8 cellular contexts compared by ENCODE assay signal in the genomic region with DNA sequence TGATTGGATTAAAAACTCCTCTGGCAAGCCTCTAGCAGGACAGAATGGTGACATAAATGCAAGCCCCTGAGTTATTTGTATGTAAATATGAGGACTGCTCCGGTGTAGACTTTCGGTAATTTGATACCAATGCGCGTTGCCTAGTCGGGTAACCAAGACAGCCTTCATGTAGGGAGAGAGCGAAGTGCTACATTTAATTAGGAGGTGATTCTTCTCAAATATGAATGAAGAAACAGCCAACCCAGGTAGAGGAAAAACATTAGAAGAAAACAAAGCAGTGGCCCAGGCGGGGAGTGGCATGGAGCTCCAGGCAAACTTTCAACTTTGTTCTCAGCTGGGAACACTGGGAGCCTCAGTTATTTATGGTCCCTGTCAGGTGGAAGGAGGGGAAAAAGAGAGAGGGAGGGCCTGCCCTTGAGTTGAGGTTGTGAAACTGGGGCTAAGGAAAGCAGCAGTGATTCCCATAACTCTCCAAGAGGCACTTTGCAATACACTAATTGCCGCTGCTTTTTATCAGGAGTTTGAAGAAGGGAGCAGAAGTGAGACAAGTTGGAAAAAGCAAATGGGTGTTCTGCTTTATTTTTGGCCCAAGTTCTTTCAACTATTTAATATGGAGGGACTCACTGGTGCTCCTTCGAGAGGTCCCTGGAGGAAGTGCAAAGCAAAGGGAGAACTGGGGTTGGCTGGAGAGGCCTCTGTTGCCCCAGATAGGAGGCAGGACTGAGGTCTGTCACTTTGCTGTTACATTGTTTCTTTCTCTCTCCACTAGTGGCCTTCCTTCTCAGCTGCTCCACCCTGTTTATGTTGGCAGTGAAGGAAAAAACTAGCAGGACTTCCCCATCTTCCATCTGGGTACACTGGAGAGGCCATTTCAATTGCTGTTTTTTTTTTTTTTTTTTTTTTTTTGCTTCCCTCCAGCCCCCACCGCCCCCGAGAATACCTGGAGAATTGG.
DNase-seq lines count a peak whose midpoint lies in the region; ATAC-seq and TF ChIP-seq lines count a peak whose summit lies in the region.

No MANE protein-coding gene starts in this region.

- H3K4me1 Mint-ChIP-seq in activated naive CD8-positive, alpha-beta T cell treated with anti-CD3 and anti-CD28 coated beads for 36 hours, result no peaks in the 10 kb centered on the region
- peaks cover 8% of the 10 kb centered on the region for H3K4me1 Mint-ChIP-seq in mesothelial cell of epicardium
- no peaks in the 10 kb centered on the region for H3K4me1 Mint-ChIP-seq in CD8-positive, alpha-beta T cell (ENCODE audit: low read depth)
- H3K4me1 Mint-ChIP-seq in activated CD8-positive, alpha-beta T cell treated with anti-CD3 and anti-CD28 coated beads, Interleukin-2, amount 10 ng/mL, durations not matched to agents 7 days and 5 days (ENCODE audit: low read depth), result no peaks in the 10 kb centered on the region

- no peak overlapping the region for H3K27ac ChIP-seq in ovary
- no peak overlapping the region for H3K27ac ChIP-seq in CD8-positive, alpha-beta T cell (ENCODE audit: low read depth, low read length)

- no peaks in the 10 kb centered on the region for H3K36me3 Mint-ChIP-seq in activated naive CD8-positive, alpha-beta T cell treated with anti-CD3 and anti-CD28 coated beads for 36 hours
- peaks cover 10% of the 10 kb centered on the region for H3K36me3 Mint-ChIP-seq in mesothelial cell of epicardium
- H3K36me3 Mint-ChIP-seq in CD8-positive, alpha-beta T cell, result no peaks in the 10 kb centered on the region
- no peaks in the 10 kb centered on the region for H3K36me3 Mint-ChIP-seq in activated CD8-positive, alpha-beta T cell treated with anti-CD3 and anti-CD28 coated beads, Interleukin-2, amount 10 ng/mL, durations not matched to agents 7 days and 5 days (ENCODE audit: low read depth)

- H3K27me3 ChIP-seq in ovary, result no peaks in the 10 kb centered on the region
- no peaks in the 10 kb centered on the region for H3K27me3 ChIP-seq in CD8-positive, alpha-beta T cell (ENCODE audit: insufficient read depth, low read length)

- no peak overlapping the region for H3K4me3 Mint-ChIP-seq in activated naive CD8-positive, alpha-beta T cell treated with anti-CD3 and anti-CD28 coated beads for 36 hours
- no peak overlapping the region for H3K4me3 Mint-ChIP-seq in mesothelial cell of epicardium
- H3K4me3 Mint-ChIP-seq in CD8-positive, alpha-beta T cell, result no peak overlapping the region
- H3K4me3 Mint-ChIP-seq in activated CD8-positive, alpha-beta T cell treated with anti-CD3 and anti-CD28 coated beads, Interleukin-2, amount 10 ng/mL, durations not matched to agents 7 days and 5 days, result no peak overlapping the region

- peaks cover 17% of the 10 kb centered on the region for H3K27me3 Mint-ChIP-seq in activated naive CD8-positive, alpha-beta T cell treated with anti-CD3 and anti-CD28 coated beads for 36 hours
- H3K27me3 Mint-ChIP-seq in mesothelial cell of epicardium (ENCODE audit: low read depth), result no peaks in the 10 kb centered on the region
- H3K27me3 Mint-ChIP-seq in CD8-positive, alpha-beta T cell (ENCODE audit: low read depth), result no peaks in the 10 kb centered on the region
- H3K27me3 Mint-ChIP-seq in activated CD8-positive, alpha-beta T cell treated with anti-CD3 and anti-CD28 coated beads, Interleukin-2, amount 10 ng/mL, durations not matched to agents 7 days and 5 days (ENCODE audit: low read depth), result no peaks in the 10 kb centered on the region

- H3K4me1 ChIP-seq in ovary (ENCODE audit: insufficient read depth), result no peaks in the 10 kb centered on the region
- no peaks in the 10 kb centered on the region for H3K4me1 ChIP-seq in CD8-positive, alpha-beta T cell (ENCODE audit: insufficient read depth, low read length)

- no peaks in the 10 kb centered on the region for H3K9me3 Mint-ChIP-seq in activated naive CD8-positive, alpha-beta T cell treated with anti-CD3 and anti-CD28 coated beads for 36 hours
- no peaks in the 10 kb centered on the region for H3K9me3 Mint-ChIP-seq in mesothelial cell of epicardium
- no peaks in the 10 kb centered on the region for H3K9me3 Mint-ChIP-seq in CD8-positive, alpha-beta T cell
- no peaks in the 10 kb centered on the region for H3K9me3 Mint-ChIP-seq in activated CD8-positive, alpha-beta T cell treated with anti-CD3 and anti-CD28 coated beads, Interleukin-2, amount 10 ng/mL, durations not matched to agents 7 days and 5 days (ENCODE audit: insufficient read depth)

- no peaks in the 10 kb centered on the region for H3K9me3 ChIP-seq in ovary
- no peaks in the 10 kb centered on the region for H3K9me3 ChIP-seq in CD8-positive, alpha-beta T cell (ENCODE audit: low read length)

- no peak for ATAC-seq in CD8-positive, alpha-beta T cell
- no peak for ATAC-seq in activated CD8-positive, alpha-beta T cell treated with anti-CD3 and anti-CD28 coated beads, Interleukin-2, amount 10 ng/mL, durations not matched to agents 7 days and 5 days

- CTCF ChIA-PET in CD8-positive, alpha-beta T cell (lab: Charles Lee), result interaction anchor here (0.8 kb wide), 1 partner anchor 26 kb away, joined by 3 read pairs; no protein-coding TSS in a partner anchor
- CTCF ChIA-PET in activated CD8-positive, alpha-beta T cell treated with anti-CD3 and anti-CD28 coated beads, Interleukin-2, amount 10 ng/mL, durations not matched to agents 7 days and 5 days (lab: Charles Lee), result no interaction called here

- TF ChIP-seq CTCF in fibroblast of mammary gland (conservative IDR thresholded peaks at IDR 0.05; ENCODE audit: control insufficient read depth, insufficient read depth, low read depth, low read length), result no peak
- TF ChIP-seq CTCF in ovary (IDR thresholded peaks at IDR 0.05), result no peak
- TF ChIP-seq CTCF in mesothelial cell of epicardium (IDR thresholded peaks at IDR 0.05; ENCODE audit: unreplicated experiment), result no peak
- TF ChIP-seq CTCF in CD8-positive, alpha-beta T cell (IDR thresholded peaks at IDR 0.05), result no peak

- no peak for TF ChIP-seq POLR2A in ovary (IDR thresholded peaks at IDR 0.05)

- H3K36me3 ChIP-seq in ovary, result no peaks in the 10 kb centered on the region
- H3K36me3 ChIP-seq in CD8-positive, alpha-beta T cell (ENCODE audit: insufficient read depth, low read length), result no peaks in the 10 kb centered on the region

- WGBS in ovary, 3 donors, result 32 to 55% (median 52%) methylated on average over 11 of the region's 11 CpGs

- POLR2A ChIA-PET in CD8-positive, alpha-beta T cell (lab: Charles Lee), result no interaction called here
- POLR2A ChIA-PET in activated CD8-positive, alpha-beta T cell treated with anti-CD3 and anti-CD28 coated beads, Interleukin-2, amount 10 ng/mL, durations not matched to agents 7 days and 5 days (lab: Charles Lee), result no interaction called here

- H3K27ac Mint-ChIP-seq in activated naive CD8-positive, alpha-beta T cell treated with anti-CD3 and anti-CD28 coated beads for 36 hours, result no peak overlapping the region
- H3K27ac Mint-ChIP-seq in mesothelial cell of epicardium, result no peak overlapping the region
- no peak overlapping the region for H3K27ac Mint-ChIP-seq in CD8-positive, alpha-beta T cell
- no peak overlapping the region for H3K27ac Mint-ChIP-seq in activated CD8-positive, alpha-beta T cell treated with anti-CD3 and anti-CD28 coated beads, Interleukin-2, amount 10 ng/mL, durations not matched to agents 7 days and 5 days

- DNase-seq in DMS153 treated with DMSO at 0.1 percent for 48 hours (lab: John Stamatoyannopoulos, UW; ENCODE audit: unreplicated experiment), result peak; percentile 74
- peak; percentile 1 for DNase-seq in NCI-H345 treated with DMSO at 0.1 percent for 48 hours (lab: John Stamatoyannopoulos, UW; ENCODE audit: unreplicated experiment)
- peak; percentile 18 for DNase-seq in fibroblast of mammary gland (ENCODE audit: low read depth)
- DNase-seq in ovary, result peak in 3 of 5 donors; percentile 29 to 47 (median 42)
- no peak for DNase-seq in activated naive CD8-positive, alpha-beta T cell treated with anti-CD3 and anti-CD28 coated beads for 36 hours
- DNase-seq in mesothelial cell of epicardium (ENCODE audit: low spot score in 2 of 2, unreplicated experiment in 2 of 2), result no peak
- no peak for DNase-seq in CD8-positive, alpha-beta T cell
- no peak for DNase-seq in activated CD8-positive, alpha-beta T cell treated with anti-CD3 and anti-CD28 coated beads, Interleukin-2, amount 10 ng/mL, durations not matched to agents 7 days and 5 days

- no peak for TF ChIP-seq EP300 in ovary (IDR thresholded peaks at IDR 0.05)

- H3K4me3 ChIP-seq in fibroblast of mammary gland (ENCODE audit: control insufficient read depth, low read depth, low read length) (no peak overlapping the region), ovary (peak overlapping the region; percentile 35)
- no peak overlapping the region for H3K4me3 ChIP-seq in CD8-positive, alpha-beta T cell (ENCODE audit: low read depth, low read length)

- intact Hi-C loops in ovary (cut with DNase I), result no loop called here
- intact Hi-C loops in CD8-positive, alpha-beta T cell (cut with DNase I, micrococcal nuclease), result no loop called here

Comparison
In these comparisons a context has a peak if more than half of its experiments do, and no peak if none do; other contexts are left out.
1. DNase-seq: peak in DMS153 treated with DMSO at 0.1 percent for 48 hours (single experiment), NCI-H345 treated with DMSO at 0.1 percent for 48 hours (single experiment), fibroblast of mammary gland (single experiment) and ovary (3 of 5); none in activated naive CD8-positive, alpha-beta T cell treated with anti-CD3 and anti-CD28 coated beads for 36 hours (single experiment), mesothelial cell of epicardium (0 of 2), CD8-positive, alpha-beta T cell (0 of 7) and activated CD8-positive, alpha-beta T cell treated with anti-CD3 and anti-CD28 coated beads, Interleukin-2, amount 10 ng/mL, durations not matched to agents 7 days and 5 days (single experiment).